In genomic region chr14:96265387-96265786, GRCh38 we compare ENCODE assay signal across 17 cellular contexts. TPM values are rescaled to one million over a fixed set of nuclear protein-coding genes. Genes with fewer than 3 reads are reported as not detected.
DNase-seq lines count a peak whose midpoint lies in the region; ATAC-seq and TF ChIP-seq lines count a peak whose summit lies in the region.
"Had no signal": no experiment of that assay in that cellular context is flagged by ENCODE, and none has a peak within 500 bp of the region (broad histone marks: within the 10 kb centered on the region; RNA-seq: fewer than 3 reads in every experiment).

No MANE protein-coding gene starts in this region.

- H3K27ac Mint-ChIP-seq in mesothelial cell of epicardium = peak overlapping the region; percentile 99

- peaks cover 21% of the 10 kb centered on the region for H3K36me3 Mint-ChIP-seq in mesothelial cell of epicardium

- no peak for TF ChIP-seq POLR2A in lower leg skin (IDR thresholded peaks at IDR 0.05)

- WGBS in lower leg skin, 2 donors = 65 to 68% methylated on average over 6 to 7 of the region's 7 CpGs

- H3K27me3 Mint-ChIP-seq in mesothelial cell of epicardium (ENCODE audit: low read depth) = no peaks in the 10 kb centered on the region

- intact Hi-C loops in lower leg skin (cut with DNase I; ENCODE audit: low total_unique reads) = no loop called here

- no peak for ATAC-seq in GM21360 (IDR thresholded peaks at IDR 0.05; ENCODE audit: unreplicated experiment)
- no peak for ATAC-seq in HG03460 (IDR thresholded peaks at IDR 0.05; ENCODE audit: unreplicated experiment)

- no peak overlapping the region for H3K4me3 ChIP-seq in lower leg skin (ENCODE audit: low read depth, poor library complexity, severe bottlenecking)
- H3K4me3 ChIP-seq: breast epithelium, hepatocyte, lung had no signal

- H3K9me3 Mint-ChIP-seq in mesothelial cell of epicardium = peaks cover 11% of the 10 kb centered on the region

- TF ChIP-seq CTCF in mesothelial cell of epicardium (IDR thresholded peaks at IDR 0.05; ENCODE audit: unreplicated experiment) (no peak), lower leg skin (IDR thresholded peaks at IDR 0.05) (no peak)

- H3K4me3 Mint-ChIP-seq in mesothelial cell of epicardium = no peak overlapping the region

- DNase-seq in DMS153 (lab: John Stamatoyannopoulos, UW) = peak; percentile 84
- peak; percentile 51 for DNase-seq in NCI-H1436 treated with DMSO at 0.1 percent for 48 hours (lab: John Stamatoyannopoulos, UW)
- peak; percentile 92 for DNase-seq in NCI-H345 (lab: John Stamatoyannopoulos, UW)
- DNase-seq in mesothelial cell of epicardium (ENCODE audit: low spot score in 2 of 2, unreplicated experiment in 2 of 2) = no peak
- DNase-seq in lower leg skin (ENCODE audit: low spot score in 2 of 2) = no peak
- DNase-seq: activated CD4-positive, alpha-beta T cell treated with anti-CD3 and anti-CD28 coated beads for 4 hours; GF-D8; OCI-M1; stimulated activated CD4-positive, alpha-beta T cell treated with anti-CD3 and anti-CD28 coated beads, Interleukin-12 subunit alpha, Interleukin-12 subunit beta, amount 100 ng/mL, for 4 hours; substantia nigra; T-helper 1 cell had no signal

- peaks cover 67% of the 10 kb centered on the region for H3K4me1 Mint-ChIP-seq in mesothelial cell of epicardium

RNA-seq across cellular contexts. Expression of gene BDKRB1, which starts 9.4 kb away (rescaled TPM):
- total RNA-seq in mesothelial cell of epicardium (10.4 to 12.5 TPM (median 10.9 TPM) in 3 replicates), lower leg skin (1 to 10 TPM in 3 of 4 donors, under 1 TPM in 1; 0.91 to 5.4 (median 1.8) TPM)
- total RNA-seq: endothelial cell of umbilical vein had no signal

Comparison
In these comparisons a context has a peak if more than half of its experiments do, and no peak if none do; other contexts are left out.
1. DNase-seq: peak in DMS153 (single experiment), NCI-H1436 treated with DMSO at 0.1 percent for 48 hours (single experiment) and NCI-H345 (single experiment); none in mesothelial cell of epicardium (0 of 2) and lower leg skin (0 of 2).